Comparison of ENCODE assay signal across 9 cellular contexts in genomic region chrX:135112096-135112729, GRCh38. TPM values are rescaled to one million over a fixed set of nuclear protein-coding genes. Genes with fewer than 3 reads are reported as not detected.
A peak's percentile ranks its signal among the peaks of the same experiment; 100 is the strongest.
DNase-seq lines count a peak whose midpoint lies in the region; ATAC-seq and TF ChIP-seq lines count a peak whose summit lies in the region.
"Had no signal": no experiment of that assay in that cellular context is flagged by ENCODE, and none has a peak within 500 bp of the region (broad histone marks: within the 10 kb centered on the region; RNA-seq: fewer than 3 reads in every experiment).

No MANE protein-coding gene starts in this region.

- H3K36me3 ChIP-seq in OCI-LY3 (replicated peaks; ENCODE audit: low read depth, low read length) = peaks cover 4% of the 10 kb centered on the region

- no peaks in the 10 kb centered on the region for H3K36me3 Mint-ChIP-seq in activated naive CD8-positive, alpha-beta T cell treated with anti-CD3 and anti-CD28 coated beads, Interleukin-2, amount 50 U/mL, for 24 hours (ENCODE audit: low read depth)

- peak; percentile 72 for TF ChIP-seq CTCF in OCI-LY3 (IDR thresholded peaks at IDR 0.05; ENCODE audit: low read depth, low read length)

- ATAC-seq in GM21528 (IDR thresholded peaks at IDR 0.05; ENCODE audit: low FRiP score, unreplicated experiment) = peak; percentile 62
- peak; percentile 28 for ATAC-seq in activated naive CD8-positive, alpha-beta T cell treated with anti-CD3 and anti-CD28 coated beads, Interleukin-2, amount 50 U/mL, for 24 hours
- peak; percentile 56 for ATAC-seq in left colon
- no peak for ATAC-seq in HG02884 (IDR thresholded peaks at IDR 0.05; ENCODE audit: unreplicated experiment)

- peaks cover 30% of the 10 kb centered on the region for H3K4me1 ChIP-seq in OCI-LY3 (ENCODE audit: low read length)

- peak overlapping the region; percentile 93 for H3K27ac ChIP-seq in OCI-LY3 (ENCODE audit: low read length)

- no peaks in the 10 kb centered on the region for H3K9me3 ChIP-seq in OCI-LY3 (ENCODE audit: insufficient read depth, low read length)

- H3K9me3 Mint-ChIP-seq in activated naive CD8-positive, alpha-beta T cell treated with anti-CD3 and anti-CD28 coated beads, Interleukin-2, amount 50 U/mL, for 24 hours = no peaks in the 10 kb centered on the region

- H3K79me2 ChIP-seq in OCI-LY3 (ENCODE audit: low read length) = no peaks in the 10 kb centered on the region

- H3K9ac ChIP-seq in OCI-LY3 (ENCODE audit: low read length) = peak overlapping the region; percentile 45; the same call in 1 of the 2 replicates

- DNase-seq in NCI-H2171 treated with DMSO at 0.1 percent for 48 hours (lab: John Stamatoyannopoulos, UW) (peak; percentile 9), NCI-H2171 (lab: John Stamatoyannopoulos, UW) (no peak), left colon (no peak), mucosa of gallbladder (ENCODE audit: low spot score) (no peak)
- peak; percentile 22 for DNase-seq in activated naive CD8-positive, alpha-beta T cell treated with anti-CD3 and anti-CD28 coated beads, Interleukin-2, amount 50 U/mL, for 24 hours

- peak overlapping the region; percentile 95 for H2AFZ ChIP-seq in OCI-LY3 (ENCODE audit: low read depth, low read length)

- H3K27me3 Mint-ChIP-seq in activated naive CD8-positive, alpha-beta T cell treated with anti-CD3 and anti-CD28 coated beads, Interleukin-2, amount 50 U/mL, for 24 hours = peaks cover 4% of the 10 kb centered on the region

- no peak overlapping the region for H3K27ac Mint-ChIP-seq in activated naive CD8-positive, alpha-beta T cell treated with anti-CD3 and anti-CD28 coated beads, Interleukin-2, amount 50 U/mL, for 24 hours
- H3K27ac Mint-ChIP-seq: activated naive CD8-positive, alpha-beta T cell had no signal

- no peaks in the 10 kb centered on the region for H4K20me1 ChIP-seq in OCI-LY3 (ENCODE audit: insufficient read depth, low read length)

- peak overlapping the region; percentile 42 for H3K4me3 ChIP-seq in OCI-LY3 (ENCODE audit: low read length)

- peak overlapping the region; percentile 64 for H3K4me2 ChIP-seq in OCI-LY3 (ENCODE audit: low read length)

- intact Hi-C loops in left colon (cut with DNase I, micrococcal nuclease) = no loop called here

- no peaks in the 10 kb centered on the region for H3K27me3 ChIP-seq in OCI-LY3 (ENCODE audit: low read depth, low read length)

- H3K4me3 Mint-ChIP-seq in activated naive CD8-positive, alpha-beta T cell treated with anti-CD3 and anti-CD28 coated beads, Interleukin-2, amount 50 U/mL, for 24 hours = no peak overlapping the region
- H3K4me3 Mint-ChIP-seq: activated naive CD8-positive, alpha-beta T cell had no signal

- H3K4me1 Mint-ChIP-seq in activated naive CD8-positive, alpha-beta T cell treated with anti-CD3 and anti-CD28 coated beads, Interleukin-2, amount 50 U/mL, for 24 hours = no peaks in the 10 kb centered on the region

RNA-seq across cellular contexts. Expression of gene ETDB, which starts 8.1 kb away (rescaled TPM):
- total RNA-seq in left colon (not detected), mucosa of gallbladder (not detected)

RNA-seq across cellular contexts. Expression of gene SMIM10L2B, which starts 13.7 kb away (rescaled TPM):
- 1 to 10 TPM in 1 of 2 donors, under 1 TPM in 1; 0.64 to 1.6 TPM for total RNA-seq in left colon
- total RNA-seq in mucosa of gallbladder = 4.3 TPM

RNA-seq across cellular contexts. Expression of gene CT55, which starts 59.0 kb away (rescaled TPM):
- not detected for total RNA-seq in left colon
- not detected for total RNA-seq in mucosa of gallbladder

Comparison
In these comparisons a context has a peak if more than half of its experiments do, and no peak if none do; other contexts are left out.
1. DNase-seq: peak in NCI-H2171 treated with DMSO at 0.1 percent for 48 hours (single experiment) and activated naive CD8-positive, alpha-beta T cell treated with anti-CD3 and anti-CD28 coated beads, Interleukin-2, amount 50 U/mL, for 24 hours (single experiment); none in NCI-H2171 (single experiment), left colon (0 of 2) and mucosa of gallbladder (single experiment).